1 cellular context compared by ENCODE assay signal in the genomic region with DNA sequence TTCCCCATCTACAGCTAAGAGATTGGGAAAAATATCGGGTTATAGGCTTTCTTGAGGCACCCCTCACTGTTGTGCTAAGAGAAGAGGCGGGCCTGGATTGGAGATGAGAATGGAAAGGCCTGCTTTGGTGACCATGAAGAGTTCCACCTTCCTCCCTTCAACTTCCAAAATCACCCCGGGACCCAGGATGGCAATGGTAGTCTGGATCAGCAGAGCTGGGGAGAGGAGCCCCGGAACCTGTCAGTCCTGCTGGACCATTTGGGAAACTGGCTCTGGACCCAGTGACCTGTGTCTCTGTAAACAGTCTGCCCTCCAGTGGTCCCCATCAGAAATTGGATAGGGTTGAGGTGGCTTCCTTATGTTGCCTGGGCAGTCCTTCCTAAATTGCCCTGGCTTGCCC.
TF ChIP-seq lines count a peak whose summit lies in the region.

No MANE protein-coding gene starts in this region.

TF ChIP-seq in H1, 55 proteins besides CTCF, POLR2A, EP300 and RAD21:
- TF ChIP-seq RNF2 (IDR thresholded peaks at IDR 0.05; ENCODE audit: borderline replicate concordance, low read depth, low read length, missing control alignments, poor library complexity, severe bottlenecking) (no peak), GTF2F1 (IDR thresholded peaks at IDR 0.05; ENCODE audit: borderline replicate concordance, low read depth, low read length) (no peak), ATF2 (IDR thresholded peaks at IDR 0.05; ENCODE audit: low read length) (no peak), BACH1 (IDR thresholded peaks at IDR 0.05; ENCODE audit: low read length) (no peak)
- TF ChIP-seq, protein P1, sequence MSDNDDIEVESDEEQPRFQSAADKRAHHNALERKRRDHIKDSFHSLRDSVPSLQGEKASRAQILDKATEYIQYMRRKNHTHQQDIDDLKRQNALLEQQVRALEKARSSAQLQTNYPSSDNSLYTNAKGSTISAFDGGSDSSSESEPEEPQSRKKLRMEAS (IDR thresholded peaks at IDR 0.05), result no peak
